Comparison of ENCODE assay signal across 20 cellular contexts in the genomic region with DNA sequence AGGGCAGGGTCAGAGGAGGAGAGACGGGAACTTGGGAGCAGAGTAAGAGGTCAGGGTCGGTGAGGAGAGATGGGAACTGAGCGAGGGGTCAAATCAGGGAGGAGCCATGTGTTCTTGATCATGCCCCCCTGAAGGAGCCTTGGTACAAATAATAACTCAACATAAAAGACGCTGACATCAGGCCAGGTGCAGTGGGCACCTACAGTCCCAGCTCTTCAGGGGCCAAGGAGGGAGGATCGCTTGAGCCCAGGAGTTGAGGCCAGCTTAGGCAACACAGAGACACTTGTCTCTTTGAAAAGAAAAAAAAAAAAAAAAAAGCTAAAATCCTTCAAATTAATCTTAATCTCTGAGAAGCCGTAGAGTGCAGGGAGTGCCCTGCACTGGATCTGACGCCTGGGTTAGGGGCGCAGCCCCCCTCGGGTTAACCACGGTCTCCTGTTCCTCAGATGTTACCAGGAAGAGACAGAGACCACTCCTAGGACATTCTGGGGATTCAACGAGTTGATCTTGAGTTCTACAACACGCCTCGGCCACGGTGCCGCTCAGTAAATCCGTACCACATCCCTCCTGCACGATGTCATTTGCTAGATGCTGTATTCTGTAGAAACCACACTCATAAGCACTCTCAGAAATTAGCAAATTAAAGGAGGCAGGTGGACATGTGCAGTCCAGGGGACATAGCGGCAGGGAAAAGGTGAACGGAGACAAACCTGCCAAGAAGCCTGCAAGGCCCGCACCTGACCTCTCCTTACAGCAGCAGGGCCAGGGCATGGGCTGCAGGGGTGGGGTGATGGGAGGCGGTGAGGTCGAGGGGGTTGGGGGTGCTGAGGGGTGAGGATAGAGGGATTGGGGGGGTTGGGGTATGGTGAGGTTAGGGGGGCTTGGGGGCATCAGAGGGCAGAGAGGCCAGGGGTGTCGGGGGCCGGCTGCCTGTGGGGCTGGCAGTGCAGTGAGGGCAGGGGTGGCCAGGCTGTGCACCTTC. TPM values are rescaled to one million over a fixed set of nuclear protein-coding genes. Genes with fewer than 3 reads are reported as not detected.
DNase-seq lines count a peak whose midpoint lies in the region; ATAC-seq and TF ChIP-seq lines count a peak whose summit lies in the region.
"Had no signal": no experiment of that assay in that cellular context is flagged by ENCODE, and none has a peak within 500 bp of the region (broad histone marks: within the 10 kb centered on the region; RNA-seq: fewer than 3 reads in every experiment).

No MANE protein-coding gene starts in this region.

- H3K4me1 Mint-ChIP-seq in stimulated activated naive CD8-positive, alpha-beta T cell treated with anti-CD3 and anti-CD28 coated beads, Interleukin-15, amount 100 ng/mL, for 72 hours = no peaks in the 10 kb centered on the region

- H3K4me3 Mint-ChIP-seq in stimulated activated naive CD8-positive, alpha-beta T cell treated with anti-CD3 and anti-CD28 coated beads, Interleukin-15, amount 100 ng/mL, for 72 hours = no peak overlapping the region

- no peaks in the 10 kb centered on the region for H3K27me3 Mint-ChIP-seq in stimulated activated naive CD8-positive, alpha-beta T cell treated with anti-CD3 and anti-CD28 coated beads, Interleukin-15, amount 100 ng/mL, for 72 hours

- no peak overlapping the region for H3K27ac Mint-ChIP-seq in stimulated activated naive CD8-positive, alpha-beta T cell treated with anti-CD3 and anti-CD28 coated beads, Interleukin-15, amount 100 ng/mL, for 72 hours

- no peaks in the 10 kb centered on the region for H3K9me3 Mint-ChIP-seq in stimulated activated naive CD8-positive, alpha-beta T cell treated with anti-CD3 and anti-CD28 coated beads, Interleukin-15, amount 100 ng/mL, for 72 hours
- H3K9me3 Mint-ChIP-seq: activated naive CD4-positive, alpha-beta T cell treated with anti-CD3 and anti-CD28 coated beads, Interleukin-2, amount 50 U/mL, for 72 hours had no signal

- peak in 1 of 2 donors; percentile 5 for DNase-seq in stimulated activated naive CD8-positive, alpha-beta T cell treated with anti-CD3 and anti-CD28 coated beads, Interleukin-15, amount 100 ng/mL, for 72 hours
- DNase-seq in stimulated activated naive CD8-positive, alpha-beta T cell treated with anti-CD3 and anti-CD28 coated beads, Interleukin-15, Interleukin-2, amounts not matched to agents 100 U/mL and 50 U/mL, for 24 hours = no peak
- DNase-seq in coronary artery (ENCODE audit: low spot score) = peak; percentile 64
- DNase-seq in omental fat pad (ENCODE audit: low spot score) = peak; percentile 4
- no peak for DNase-seq in NCI-H2227 (lab: John Stamatoyannopoulos, UW; ENCODE audit: unreplicated experiment)
- DNase-seq in NCI-H774 (lab: John Stamatoyannopoulos, UW) = no peak
- DNase-seq: activated CD4-positive, alpha-beta T cell treated with anti-CD3 and anti-CD28 coated beads, Interleukin-2, amount 50 U/mL, for 4 hours; cortex of kidney; GOT3; left ventricle myocardium inferior; MG63; NCI-H1694 treated with DMSO at 0.1 percent for 48 hours; NCI-H82; PC-3; stimulated activated CD4-positive, alpha-beta T cell treated with anti-CD3 and anti-CD28 coated beads, Interleukin-2, amount 100 ng/mL, for 24 hours; stimulated activated naive CD4-positive, alpha-beta T cell had no signal

- no peak overlapping the region for H3K27ac ChIP-seq in coronary artery
- H3K27ac ChIP-seq: heart left ventricle, left ventricle myocardium inferior, upper lobe of left lung had no signal

- peak; percentile 43 for ATAC-seq in stimulated activated naive CD8-positive, alpha-beta T cell treated with anti-CD3 and anti-CD28 coated beads, Interleukin-15, amount 100 ng/mL, for 72 hours
- no peak for ATAC-seq in stimulated activated naive CD8-positive, alpha-beta T cell treated with anti-CD3 and anti-CD28 coated beads, Interleukin-15, Interleukin-2, amounts not matched to agents 100 U/mL and 50 U/mL, for 24 hours
- ATAC-seq in omental fat pad (ENCODE audit: low FRiP score) (no peak), HG03520 (IDR thresholded peaks at IDR 0.05; ENCODE audit: unreplicated experiment) (no peak)
- ATAC-seq: activated naive CD4-positive, alpha-beta T cell treated with anti-CD3 and anti-CD28 coated beads, Interleukin-2, amount 50 U/mL, for 72 hours; PC-3 had no signal

- H3K4me3 ChIP-seq in coronary artery = no peak overlapping the region
- H3K4me3 ChIP-seq: heart left ventricle, left ventricle myocardium inferior, MG63, upper lobe of left lung had no signal

- TF ChIP-seq CTCF in coronary artery (IDR thresholded peaks at IDR 0.05) (no peak), omental fat pad (IDR thresholded peaks at IDR 0.05) (no peak)

RNA-seq across cellular contexts. Expression of a gene that starts 29.2 kb away (rescaled TPM):
- total RNA-seq in omental fat pad = 100 to 1,000 TPM in 2 of 4 donors, 10 to 100 TPM in 2; 69.4 to 176 (median 103) TPM

RNA-seq across cellular contexts. Expression of a gene that starts 42.2 kb away (rescaled TPM):
- total RNA-seq in omental fat pad = 10 to 100 TPM; 13.2 to 20.1 (median 17.3) TPM

Comparison
In these comparisons a context has a peak if more than half of its experiments do, and no peak if none do; other contexts are left out.
1. DNase-seq: peak in coronary artery (single experiment) and omental fat pad (single experiment); none in stimulated activated naive CD8-positive, alpha-beta T cell treated with anti-CD3 and anti-CD28 coated beads, Interleukin-15, Interleukin-2, amounts not matched to agents 100 U/mL and 50 U/mL, for 24 hours (single experiment), NCI-H2227 (single experiment) and NCI-H774 (single experiment).